In genomic region chr16:27911486-27911885, GRCh38 we compare ENCODE assay signal across 35 cellular contexts.
"Had no signal": no experiment of that assay in that cellular context is flagged by ENCODE, and none has a peak within 500 bp of the region (broad histone marks: within the 10 kb centered on the region; RNA-seq: fewer than 3 reads in every experiment).

No MANE protein-coding gene starts in this region.

- H3K27ac ChIP-seq: PC-9, WERI-Rb-1 had no signal

- H2AFZ ChIP-seq: PC-9 had no signal

- H3K4me3 ChIP-seq: MG63, PC-9 had no signal

- DNase-seq: activated CD4-positive, alpha-beta memory T cell treated with anti-CD3 and anti-CD28 coated beads, Interleukin-2, amount 10 ng/mL, durations not matched to agents 7 days and 5 days; activated CD4-positive, alpha-beta T cell treated with anti-CD3 and anti-CD28 coated beads for 1 hour; activated CD4-positive, alpha-beta T cell treated with anti-CD3 and anti-CD28 coated beads for 48 hours; activated CD4-positive, CD25-positive, alpha-beta regulatory T cell; activated CD8-positive, alpha-beta memory T cell treated with anti-CD3 and anti-CD28 coated beads for 24 hours; activated CD8-positive, alpha-beta memory T cell treated with anti-CD3 and anti-CD28 coated beads, Interleukin-2, amount 10 ng/mL, durations not matched to agents 7 days and 5 days; activated CD8-positive, alpha-beta memory T cell treated with anti-CD3 and anti-CD28 coated beads, Interleukin-2, amount 50 U/mL, for 48 hours; activated effector memory CD4-positive, alpha-beta T cell treated with Interleukin-2 at 50 U/mL for 16 hours; activated naive CD4-positive, alpha-beta T cell treated with anti-CD3 and anti-CD28 coated beads, Interleukin-2, amount 10 ng/mL, durations not matched to agents 7 days and 5 days; activated naive CD8-positive, alpha-beta T cell treated with anti-CD3 and anti-CD28 coated beads, Interleukin-2, amount 50 U/mL, for 24 hours; activated T-cell treated with anti-CD3 and anti-CD28 coated beads, Interleukin-2, amount 50 U/mL, for 48 hours; anterior cingulate cortex; caudate nucleus; cerebellar nuclear complex; Karpas-422; NCI-H1048; NCI-H1105 treated with DMSO at 0.1 percent for 48 hours; NCI-H1436; NCI-H1694; NCI-H1930; NCI-H2081 treated with DMSO at 0.1 percent for 48 hours; NCI-H226; NCI-H446 treated with DMSO at 0.1 percent for 48 hours; NCI-H524 treated with DMSO at 0.1 percent for 48 hours; NCI-H748 treated with DMSO at 0.1 percent for 48 hours; NK-92 treated with Interleukin-12 subunit alpha and Interleukin-12 subunit beta, amount 100 ng/mL, for 24 hours; PC-9; Right ventricle myocardium superior; SW 1271; T-helper 1 cell; T-helper 2 cell; T-helper 9 cell; WERI-Rb-1 had no signal

- ATAC-seq: activated CD8-positive, alpha-beta memory T cell treated with anti-CD3 and anti-CD28 coated beads, Interleukin-2, amount 10 ng/mL, durations not matched to agents 7 days and 5 days; activated naive CD8-positive, alpha-beta T cell treated with anti-CD3 and anti-CD28 coated beads, Interleukin-2, amount 50 U/mL, for 24 hours had no signal

- H3K4me2 ChIP-seq: PC-9 had no signal

- H3K9me3 ChIP-seq: MG63 had no signal

- FAIRE-seq: bronchial epithelial cell had no signal

- H3K36me3 ChIP-seq: MG63, WERI-Rb-1 had no signal
